Comparison of ENCODE assay signal across 33 cellular contexts in genomic region chr9:82540175-82540574, GRCh38.
A peak's percentile ranks its signal among the peaks of the same experiment; 100 is the strongest.
DNase-seq lines count a peak whose midpoint lies in the region; ATAC-seq, FAIRE-seq and TF ChIP-seq lines count a peak whose summit lies in the region.
"Had no signal": no experiment of that assay in that cellular context is flagged by ENCODE, and none has a peak within 500 bp of the region (broad histone marks: within the 10 kb centered on the region; RNA-seq: fewer than 3 reads in every experiment).

No MANE protein-coding gene starts in this region.

- FAIRE-seq in keratinocyte (lab: Jason Lieb, UNC), result peak; percentile 49
- FAIRE-seq: H1, HTR-8/SVneo, K562 had no signal

- H3K4me3 ChIP-seq in left ventricle myocardium inferior (no peak overlapping the region), keratinocyte (ENCODE audit: control insufficient read depth in 2 of 3, extremely low read depth in 1 of 3, insufficient read depth in 2 of 3, low read depth in 1 of 3, low read length in 3 of 3) (no peak overlapping the region), upper lobe of right lung (no peak overlapping the region), coronary artery (no peak overlapping the region)
- H3K4me3 ChIP-seq: ascending aorta, heart right ventricle, K562, MG63, smooth muscle cell had no signal

- H3K27me3 ChIP-seq in left ventricle myocardium inferior (ENCODE audit: low read depth), result no peaks in the 10 kb centered on the region
- H3K27me3 ChIP-seq in keratinocyte (ENCODE audit: control insufficient read depth, extremely low read depth, insufficient read depth, low read length), result no peaks in the 10 kb centered on the region
- H3K27me3 ChIP-seq in upper lobe of right lung, result no peaks in the 10 kb centered on the region
- H3K27me3 ChIP-seq: ascending aorta, heart right ventricle, MG63 had no signal

- no peaks in the 10 kb centered on the region for H3K36me3 ChIP-seq in left ventricle myocardium inferior
- no peaks in the 10 kb centered on the region for H3K36me3 ChIP-seq in keratinocyte (ENCODE audit: control insufficient read depth in 2 of 2, extremely low read depth in 1 of 2, insufficient read depth in 2 of 2, low read length in 2 of 2)
- no peaks in the 10 kb centered on the region for H3K36me3 ChIP-seq in upper lobe of right lung
- H3K36me3 ChIP-seq: ascending aorta, heart right ventricle, MG63 had no signal

- H3K4me1 ChIP-seq in left ventricle myocardium inferior (no peaks in the 10 kb centered on the region), keratinocyte (ENCODE audit: control insufficient read depth, extremely low read depth, insufficient read depth, low read length) (peaks cover 4% of the 10 kb centered on the region), upper lobe of right lung (no peaks in the 10 kb centered on the region)
- H3K4me1 ChIP-seq: ascending aorta, parathyroid adenoma had no signal

- no peak overlapping the region for H3K27ac ChIP-seq in left ventricle myocardium inferior (replicated peaks)
- H3K27ac ChIP-seq in RWPE1, result no peak overlapping the region
- no peak overlapping the region for H3K27ac ChIP-seq in keratinocyte (ENCODE audit: control insufficient read depth, insufficient read depth, low read length)
- no peak overlapping the region for H3K27ac ChIP-seq in upper lobe of right lung
- no peak overlapping the region for H3K27ac ChIP-seq in coronary artery
- H3K27ac ChIP-seq: ascending aorta, heart right ventricle, parathyroid adenoma had no signal

- no peak overlapping the region for H3K9ac ChIP-seq in keratinocyte (ENCODE audit: control insufficient read depth, extremely low read depth, insufficient read depth, low read length)
- H3K9ac ChIP-seq: parathyroid adenoma had no signal

- no peak overlapping the region for H3K4me2 ChIP-seq in keratinocyte (ENCODE audit: control insufficient read depth, extremely low read depth, insufficient read depth, low read depth, low read length)
- H3K4me2 ChIP-seq: smooth muscle cell had no signal

- CTCF ChIA-PET in RWPE1 (lab: Yijun Ruan, JAX), result interaction anchor here (1.4 to 1.8 kb wide), 2 partner anchors 13 to 67 kb away, joined by 4 to 5 read pairs; no protein-coding TSS in a partner anchor

- H2AFZ ChIP-seq in keratinocyte (ENCODE audit: control insufficient read depth, low read length), result no peak overlapping the region
- H2AFZ ChIP-seq: parathyroid adenoma had no signal

- DNase-seq in Right ventricle myocardium superior (peak; percentile 36), left ventricle myocardium inferior (no peak), RWPE1 (ENCODE audit: low spot score) (peak; percentile 30), keratinocyte (ENCODE audit: low read depth, low spot score) (peak; percentile 23), upper lobe of right lung (peak; percentile 73), coronary artery (ENCODE audit: low spot score) (no peak), NCI-H2171 (lab: John Stamatoyannopoulos, UW) (no peak)
- DNase-seq: activated B cell treated with CpG ODN at 0.5 μM for 24 hours; activated CD4-positive, alpha-beta T cell treated with anti-CD3 and anti-CD28 coated beads, Interleukin-2, amount 50 U/mL, for 1 hour; activated gamma-delta T cell; activated naive CD8-positive, alpha-beta T cell treated with anti-CD3 and anti-CD28 coated beads, Interleukin-2, amount 10 ng/mL, durations not matched to agents 7 days and 5 days; activated T-cell treated with anti-CD3 and anti-CD28 coated beads, Interleukin-2, amount 50 U/mL, for 1 hour; CD4-positive, alpha-beta memory T cell; central memory CD4-positive, alpha-beta T cell; effector memory CD8-positive, alpha-beta T cell; foreskin melanocyte; heart right ventricle; HFFc6; kidney; MG63; NCI-H1436; NCI-H2081; NCI-H345; NCI-H69; stimulated activated naive CD4-positive, alpha-beta T cell; T-cell had no signal

- dilution Hi-C loops in keratinocyte (cut with MboI; ENCODE audit: extremely low pct_ligation_motif_present, low sequenced_read_pairs), result no loop called here

- intact Hi-C loops in Right ventricle myocardium superior (cut with DNase I) (no loop called here), left ventricle myocardium inferior (cut with micrococcal nuclease) (no loop called here), upper lobe of right lung (cut with DNase I) (no loop called here)

- TF ChIP-seq CTCF in left ventricle myocardium inferior (IDR thresholded peaks at IDR 0.05; ENCODE audit: borderline replicate concordance) (no peak), RWPE1 (conservative IDR thresholded peaks at IDR 0.05; ENCODE audit: low read depth) (no peak), keratinocyte (optimal IDR thresholded peaks at IDR 0.05 in 1 of 3, IDR thresholded peaks at IDR 0.05 in 1 of 3, conservative IDR thresholded peaks at IDR 0.05 in 1 of 3; ENCODE audit: extremely low read depth in 1 of 3, insufficient read depth in 2 of 3, low read length in 3 of 3) (no peak), upper lobe of right lung (IDR thresholded peaks at IDR 0.05) (no peak), coronary artery (IDR thresholded peaks at IDR 0.05) (no peak)

- ATAC-seq in Right ventricle myocardium superior (ENCODE audit: poor library complexity) (no peak), upper lobe of right lung (peak; percentile 74), HG03378 (IDR thresholded peaks at IDR 0.05; ENCODE audit: unreplicated experiment) (no peak)
- ATAC-seq: effector memory CD8-positive, alpha-beta T cell; heart right ventricle; K562; T-cell had no signal

- H3K79me2 ChIP-seq in keratinocyte (ENCODE audit: control insufficient read depth, insufficient read depth, low read length), result no peaks in the 10 kb centered on the region
- H3K79me2 ChIP-seq: parathyroid adenoma had no signal

- H3K9me3 ChIP-seq in left ventricle myocardium inferior (replicated peaks) (no peaks in the 10 kb centered on the region), keratinocyte (ENCODE audit: control insufficient read depth, low read depth, low read length) (no peaks in the 10 kb centered on the region), upper lobe of right lung (no peaks in the 10 kb centered on the region)
- H3K9me3 ChIP-seq: ascending aorta, heart right ventricle, MG63 had no signal

- H4K20me1 ChIP-seq in keratinocyte (ENCODE audit: control insufficient read depth, extremely low read depth, insufficient read depth, low read length), result no peaks in the 10 kb centered on the region

- no peaks in the 10 kb centered on the region for H3K9me1 ChIP-seq in keratinocyte (ENCODE audit: control insufficient read depth, extremely low read depth, insufficient read depth, low read length)

- POLR2A ChIA-PET in RWPE1 (lab: Yijun Ruan, JAX; ENCODE audit: low non-redundant PET), result no interaction called here

Comparison
In these comparisons a context has a peak if more than half of its experiments do, and no peak if none do; other contexts are left out.
1. DNase-seq: peak in Right ventricle myocardium superior (single experiment), RWPE1 (single experiment), keratinocyte (single experiment) and upper lobe of right lung (single experiment); none in left ventricle myocardium inferior (single experiment), coronary artery (single experiment) and NCI-H2171 (single experiment).